In genomic region chr1:10693497-10694273, GRCh38 we compare ENCODE assay signal across 8 cellular contexts.
A peak's percentile ranks its signal among the peaks of the same experiment; 100 is the strongest.
DNase-seq lines count a peak whose midpoint lies in the region; ATAC-seq, FAIRE-seq and TF ChIP-seq lines count a peak whose summit lies in the region.

No MANE protein-coding gene starts in this region.

- FAIRE-seq in A549 (lab: Jason Lieb, UNC): no peak

- no peak for TF ChIP-seq RAD21 in A549 (conservative IDR thresholded peaks at IDR 0.05 in 1 of 2, IDR thresholded peaks at IDR 0.05 in 1 of 2)

- TF ChIP-seq CTCF in A549 (IDR thresholded peaks at IDR 0.05) (no peak), thyroid gland (IDR thresholded peaks at IDR 0.05) (no peak)

- H3K79me2 ChIP-seq in Karpas-422 (ENCODE audit: low read length): no peaks in the 10 kb centered on the region

- H3K4me3 ChIP-seq in A549 (peak overlapping the region; percentile 82), Karpas-422 (ENCODE audit: low read length) (peak overlapping the region; percentile 76), duodenal mucosa (ENCODE audit: low read depth in 1 of 2, low read length in 2 of 2) (peak overlapping the region; percentile 69 to 73), mucosa of stomach (ENCODE audit: low read length) (peak overlapping the region; percentile 32), thyroid gland (replicated peaks in 1 of 3) (peak overlapping the region in 2 of 3 donors; percentile 80 to 93)

- intact Hi-C loops in thyroid gland (cut with DNase I): loop anchor here (5.0 kb wide), 1 partner anchor 104 kb away; the partner anchor contains the start of gene CASZ1

- no peaks in the 10 kb centered on the region for H3K27me3 ChIP-seq in Karpas-422 (ENCODE audit: low read length)
- no peaks in the 10 kb centered on the region for H3K27me3 ChIP-seq in duodenal mucosa (ENCODE audit: control insufficient read depth in 1 of 2, insufficient read depth in 2 of 2, low read length in 2 of 2)
- H3K27me3 ChIP-seq in mucosa of stomach (ENCODE audit: control insufficient read depth, insufficient read depth, low read length): no peaks in the 10 kb centered on the region
- no peaks in the 10 kb centered on the region for H3K27me3 ChIP-seq in thyroid gland

- POLR2A ChIA-PET in A549 (lab: Yijun Ruan, JAX): no interaction called here

- TF ChIP-seq EP300 in A549 (IDR thresholded peaks at IDR 0.05): no peak

- peak; percentile 14 to 36; a peak in 4 of 6 replicates for ATAC-seq in A549
- peak; percentile 12 for ATAC-seq in GM18520 (IDR thresholded peaks at IDR 0.05; ENCODE audit: unreplicated experiment)
- peak; percentile 14 to 23 for ATAC-seq in activated CD4-positive, CD25-positive, alpha-beta regulatory T cell treated with anti-CD3 and anti-CD28 coated beads, Interleukin-2, amount 50 U/mL, for 24 hours

- TF ChIP-seq POLR2A in A549 (IDR thresholded peaks at IDR 0.05; ENCODE audit: low read length) (no peak), thyroid gland (IDR thresholded peaks at IDR 0.05) (no peak)

- 2% methylated on average over 24 of the region's 79 CpGs for WGBS in A549 (ENCODE audit: missing lambda C conversion rate)
- 0 to 2% methylated on average over 15 to 47 of the region's 79 CpGs for WGBS in thyroid gland, 2 donors

- H3K27ac ChIP-seq in A549: peak overlapping the region; percentile 41 to 83
- no peak overlapping the region for H3K27ac ChIP-seq in Karpas-422 (ENCODE audit: low read length)
- H3K27ac ChIP-seq in duodenal mucosa (ENCODE audit: low read depth, low read length): peak overlapping the region; percentile 85
- H3K27ac ChIP-seq in thyroid gland: peak overlapping the region; percentile 79 to 93 (median 87)

- H3K9me3 ChIP-seq in A549 (no peaks in the 10 kb centered on the region), Karpas-422 (ENCODE audit: low read length) (no peaks in the 10 kb centered on the region), duodenal mucosa (ENCODE audit: control insufficient read depth in 1 of 2, low read length in 2 of 2) (no peaks in the 10 kb centered on the region), mucosa of stomach (ENCODE audit: control insufficient read depth, low read length) (no peaks in the 10 kb centered on the region), thyroid gland (no peaks in the 10 kb centered on the region)

- peak overlapping the region; percentile 92; the same call in 1 of the 2 replicates for H2AFZ ChIP-seq in Karpas-422 (ENCODE audit: low read length)

- CTCF ChIA-PET in A549 (lab: Yijun Ruan, JAX): interaction anchor here (0.8 to 2.6 kb wide), 8 partner anchors 13 to 242 kb away, joined by 3 to 12 read pairs (median 5); no protein-coding TSS in a partner anchor

- H3K9me2 ChIP-seq in Karpas-422 (replicated peaks; ENCODE audit: insufficient read depth, low read length): no peaks in the 10 kb centered on the region

- H3K9ac ChIP-seq in Karpas-422 (ENCODE audit: low read length) (peak overlapping the region; percentile 75), duodenal mucosa (ENCODE audit: low read depth in 1 of 2, low read length in 2 of 2) (peak overlapping the region; percentile 38 to 65), mucosa of stomach (ENCODE audit: low read length) (peak overlapping the region; percentile 68)

- H3K4me1 ChIP-seq in A549 (peaks cover 5% of the 10 kb centered on the region; the same call in 1 of the 3 replicates), Karpas-422 (ENCODE audit: low read length) (peaks cover 12% of the 10 kb centered on the region), duodenal mucosa (ENCODE audit: control insufficient read depth in 1 of 2, insufficient read depth in 2 of 2, low read length in 2 of 2) (peaks cover 48 to 58% of the 10 kb centered on the region in 2 donors), mucosa of stomach (ENCODE audit: control insufficient read depth, insufficient read depth, low read length) (peaks cover 72% of the 10 kb centered on the region), thyroid gland (peaks cover 27 to 38% of the 10 kb centered on the region in 2 donors)

- H4K20me1 ChIP-seq in Karpas-422 (ENCODE audit: insufficient read depth, low read depth, low read length): peaks cover 4% of the 10 kb centered on the region; the same call in 1 of the 2 replicates

- H3K36me3 ChIP-seq in Karpas-422 (ENCODE audit: insufficient read depth, low read length): no peaks in the 10 kb centered on the region
- H3K36me3 ChIP-seq in duodenal mucosa (ENCODE audit: control insufficient read depth in 1 of 2, insufficient read depth in 2 of 2, low read length in 2 of 2): peaks cover 0 to 4% of the 10 kb centered on the region in 2 donors
- no peaks in the 10 kb centered on the region for H3K36me3 ChIP-seq in mucosa of stomach (ENCODE audit: control insufficient read depth, insufficient read depth, low read length)
- no peaks in the 10 kb centered on the region for H3K36me3 ChIP-seq in thyroid gland

- peak in 1 of 2 experiments; percentile 28 for DNase-seq in A549 (ENCODE audit: low read depth in 1 of 2, low spot score in 1 of 2)
- peak; percentile 73 for DNase-seq in Karpas-422
- DNase-seq in thyroid gland: peak; percentile 45 to 52
- no peak for DNase-seq in cerebellar nuclear complex (lab: John Stamatoyannopoulos, UW)

- H3K4me2 ChIP-seq in A549: peak overlapping the region; percentile 93
- peak overlapping the region; percentile 93 for H3K4me2 ChIP-seq in Karpas-422 (ENCODE audit: low read depth, low read length, poor library complexity, severe bottlenecking)

TF ChIP-seq in A549, 52 proteins besides CTCF, POLR2A, EP300 and RAD21:
- TF ChIP-seq CHD2 (IDR thresholded peaks at IDR 0.05; ENCODE audit: low read length, partially characterized antibody) (peak; percentile 36), FOSL2 (IDR thresholded peaks at IDR 0.05) (no peak), FOSL2 (CRISPR knock-in tag; IDR thresholded peaks at IDR 0.05) (no peak), REST (IDR thresholded peaks at IDR 0.05) (peak; percentile 52)
TF ChIP-seq in A549: peak in this region for 2.

Comparison
In these comparisons a context has a peak if more than half of its experiments do, and no peak if none do; other contexts are left out.
1. DNase-seq: peak in Karpas-422 (single experiment) and thyroid gland (2 of 2); none in cerebellar nuclear complex (0 of 2).
2. H3K4me3 ChIP-seq: peak in every context shown above with its lines; median percentile 86 in thyroid gland; 82 in A549; 76 in Karpas-422; 71 in duodenal mucosa; 32 in mucosa of stomach.
3. Peak in every context shown above with its lines, with median percentiles within 50 percentile points of each other: ATAC-seq and H3K9ac ChIP-seq.